7 cellular contexts compared by ENCODE assay signal in the genomic region with DNA sequence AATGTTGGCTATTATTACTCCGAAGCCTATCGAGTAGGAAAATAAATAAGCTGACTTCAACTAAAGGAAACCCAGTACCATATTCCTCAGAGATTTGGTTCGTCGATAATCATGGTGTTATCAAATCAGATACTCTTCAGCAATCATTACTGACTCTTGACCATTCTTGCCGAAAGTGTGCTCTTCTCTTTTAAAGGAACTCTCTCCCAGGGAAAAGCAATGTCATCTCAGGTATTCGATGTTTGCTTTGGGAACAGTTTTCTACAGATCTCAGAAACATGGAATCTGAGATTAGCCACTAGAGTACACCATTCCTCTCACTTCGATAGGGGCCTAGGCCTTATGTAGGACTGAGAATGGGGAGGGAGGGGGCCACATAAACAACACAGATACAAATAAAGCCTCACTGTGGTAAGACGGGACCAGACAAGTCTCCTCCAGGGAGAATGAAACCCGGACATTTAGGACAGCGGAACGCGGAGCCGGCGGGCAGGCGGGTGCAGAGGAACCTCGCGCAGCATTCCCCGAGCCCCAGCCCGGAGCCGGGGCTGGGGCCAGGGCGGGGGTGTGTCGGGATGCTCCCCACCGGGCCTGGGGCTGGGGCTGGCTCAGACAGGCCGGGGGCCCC. TPM values are rescaled to one million over a fixed set of nuclear protein-coding genes. Genes with fewer than 3 reads are reported as not detected.
DNase-seq lines count a peak whose midpoint lies in the region; ATAC-seq and TF ChIP-seq lines count a peak whose summit lies in the region.

No MANE protein-coding gene starts in this region.

- H3K4me1 ChIP-seq in DOHH2 (ENCODE audit: control insufficient read depth, low read length) (peaks cover 48% of the 10 kb centered on the region), ovary (ENCODE audit: insufficient read depth) (peaks cover 3% of the 10 kb centered on the region)

- ATAC-seq in GM21367 (IDR thresholded peaks at IDR 0.05; ENCODE audit: unreplicated experiment): peak; percentile 0
- peak in 1 of 2 donors; percentile 4 for ATAC-seq in activated T-cell treated with anti-CD3 and anti-CD28 coated beads, Interleukin-2, amount 50 U/mL, for 72 hours (replicated peaks in 1 of 2)
- peak; percentile 11 for ATAC-seq in Right ventricle myocardium superior (ENCODE audit: poor library complexity)

- no peak for TF ChIP-seq POLR2A in ovary (IDR thresholded peaks at IDR 0.05)

- peaks cover 3% of the 10 kb centered on the region; the same call in 1 of the 2 replicates for H3K9me3 ChIP-seq in DOHH2 (ENCODE audit: control insufficient read depth, insufficient read depth, low read length)
- no peaks in the 10 kb centered on the region for H3K9me3 ChIP-seq in ovary

- H3K4me3 ChIP-seq in DOHH2 (ENCODE audit: low read length) (peak overlapping the region; percentile 96), ovary (peak overlapping the region; percentile 95)

- H3K4me2 ChIP-seq in DOHH2 (ENCODE audit: low read length): peak overlapping the region; percentile 78

- H3K4me1 Mint-ChIP-seq in activated T-cell treated with anti-CD3 and anti-CD28 coated beads, Interleukin-2, amount 50 U/mL, for 72 hours (ENCODE audit: low read depth): peaks cover 58% of the 10 kb centered on the region

- peaks cover 13 to 35% of the 10 kb centered on the region in 2 donors for H3K36me3 Mint-ChIP-seq in activated T-cell treated with anti-CD3 and anti-CD28 coated beads, Interleukin-2, amount 50 U/mL, for 72 hours (ENCODE audit: insufficient read depth in 2 of 2)

- H3K27ac Mint-ChIP-seq in activated T-cell treated with anti-CD3 and anti-CD28 coated beads, Interleukin-2, amount 50 U/mL, for 72 hours: peak overlapping the region; percentile 98

- peak overlapping the region; percentile 95 to 99 for H3K4me3 Mint-ChIP-seq in activated T-cell treated with anti-CD3 and anti-CD28 coated beads, Interleukin-2, amount 50 U/mL, for 72 hours

- H3K9me2 ChIP-seq in DOHH2 (replicated peaks; ENCODE audit: control insufficient read depth, low read length): no peaks in the 10 kb centered on the region

- peak overlapping the region; percentile 91 for H3K27ac ChIP-seq in DOHH2 (ENCODE audit: low read depth, low read length)
- H3K27ac ChIP-seq in ovary: peak overlapping the region; percentile 89 to 91

- H3F3A ChIP-seq in DOHH2 (ENCODE audit: control insufficient read depth, insufficient read depth): peaks cover 27% of the 10 kb centered on the region

- TF ChIP-seq CTCF in DOHH2 (IDR thresholded peaks at IDR 0.05; ENCODE audit: low read depth, low read length, poor library complexity, severe bottlenecking) (no peak), ovary (IDR thresholded peaks at IDR 0.05) (no peak)

- H3K79me2 ChIP-seq in DOHH2 (ENCODE audit: control insufficient read depth, low read length): peaks cover 85% of the 10 kb centered on the region

- no peaks in the 10 kb centered on the region for H3K27me3 ChIP-seq in DOHH2 (ENCODE audit: control insufficient read depth, low read length)
- H3K27me3 ChIP-seq in ovary: no peaks in the 10 kb centered on the region

- peaks cover 0 to 3% of the 10 kb centered on the region in 2 donors for H3K9me3 Mint-ChIP-seq in activated T-cell treated with anti-CD3 and anti-CD28 coated beads, Interleukin-2, amount 50 U/mL, for 72 hours

- peaks cover 14% of the 10 kb centered on the region; the same call in 1 of the 2 replicates for H4K20me1 ChIP-seq in DOHH2 (ENCODE audit: control insufficient read depth, insufficient read depth, low read depth, low read length)

- no peak for TF ChIP-seq EP300 in ovary (IDR thresholded peaks at IDR 0.05)

- H3K36me3 ChIP-seq in DOHH2 (ENCODE audit: control insufficient read depth, low read length) (peaks cover 83% of the 10 kb centered on the region), ovary (no peaks in the 10 kb centered on the region)

- no peaks in the 10 kb centered on the region for H3K27me3 Mint-ChIP-seq in activated T-cell treated with anti-CD3 and anti-CD28 coated beads, Interleukin-2, amount 50 U/mL, for 72 hours (ENCODE audit: low read depth)

- intact Hi-C loops in Right ventricle myocardium superior (cut with DNase I): loop anchor here (2.0 to 5.0 kb wide), 2 partner anchors 51 to 384 kb away; partner anchors contain the start of genes LAMTOR3 and TRMT10A
- intact Hi-C loops in ovary (cut with DNase I): loop anchor here (2.0 to 10.0 kb wide), 3 partner anchors 53 to 384 kb away; partner anchors contain the start of gene TRMT10A (in 1 of the 4)

- peak; percentile 52 for DNase-seq in HuH-7.5 (ENCODE audit: low spot score)
- peak in 1 of 2 donors; percentile 51 for DNase-seq in activated T-cell treated with anti-CD3 and anti-CD28 coated beads, Interleukin-2, amount 50 U/mL, for 72 hours
- DNase-seq in Right ventricle myocardium superior: peak; percentile 55
- no peak for DNase-seq in ovary
- no peak for DNase-seq in COLO829 (ENCODE audit: low spot score)

- WGBS in ovary, 3 donors: 1 to 3% (median 1%) methylated on average over 24 of the region's 24 CpGs

RNA-seq across cellular contexts. Expression of gene DNAJB14, which starts 0.6 kb away (rescaled TPM):
- 10 to 100 TPM; 46.1 to 60.5 TPM for total RNA-seq in activated T-cell treated with anti-CD3 and anti-CD28 coated beads, Interleukin-2, amount 50 U/mL, for 72 hours
- total RNA-seq in Right ventricle myocardium superior: 18.3 TPM
- total RNA-seq in ovary: 10 to 100 TPM; 24.0 to 47.8 (median 38.4) TPM
- 10 to 100 TPM; 10.5 to 15.2 TPM for polyA plus RNA-seq in ovary

RNA-seq across cellular contexts. Expression of gene H2AZ1, which starts 4.2 kb away (rescaled TPM):
- 100 to 1,000 TPM; 417 to 443 TPM for total RNA-seq in activated T-cell treated with anti-CD3 and anti-CD28 coated beads, Interleukin-2, amount 50 U/mL, for 72 hours
- total RNA-seq in Right ventricle myocardium superior: 80.4 TPM
- 100 to 1,000 TPM; 117 to 221 (median 144) TPM for total RNA-seq in ovary
- polyA plus RNA-seq in ovary: 100 to 1,000 TPM in 1 of 2 donors, 10 to 100 TPM in 1; 99.7 to 257 TPM

RNA-seq across cellular contexts. Expression of gene LAMTOR3, which starts 51.6 kb away (rescaled TPM):
- total RNA-seq in activated T-cell treated with anti-CD3 and anti-CD28 coated beads, Interleukin-2, amount 50 U/mL, for 72 hours: 10 to 100 TPM; 20.7 to 23.3 TPM
- total RNA-seq in Right ventricle myocardium superior (31.4 TPM), ovary (10 to 100 TPM; 36.5 to 52.4 (median 43.7) TPM)
- polyA plus RNA-seq in ovary: 10 to 100 TPM; 47.7 to 53.4 TPM

Comparison
In these comparisons a context has a peak if more than half of its experiments do, and no peak if none do; other contexts are left out.
1. DNase-seq: peak in HuH-7.5 (single experiment) and Right ventricle myocardium superior (single experiment); none in ovary (0 of 5) and COLO829 (single experiment).